ENCODE assay signal across 24 cellular contexts in genomic region chr14:105493921-105494605, GRCh38. TPM values are rescaled to one million over a fixed set of nuclear protein-coding genes. Genes with fewer than 3 reads are reported as not detected.
A peak's percentile ranks its signal among the peaks of the same experiment; 100 is the strongest.
DNase-seq lines count a peak whose midpoint lies in the region; ATAC-seq and TF ChIP-seq lines count a peak whose summit lies in the region.
"Had no signal": no experiment of that assay in that cellular context is flagged by ENCODE, and none has a peak within 500 bp of the region (broad histone marks: within the 10 kb centered on the region; RNA-seq: fewer than 3 reads in every experiment).

No MANE protein-coding gene starts in this region.

- intact Hi-C loops in activated CD4-positive, alpha-beta T cell treated with anti-CD3 and anti-CD28 coated beads for 36 hours (cut with DNase I, micrococcal nuclease): loop anchor here in 1 of 2 experiments (5.0 kb wide), 1 partner anchor 402 kb away; no protein-coding TSS in a partner anchor
- intact Hi-C loops in left ventricle myocardium superior (cut with micrococcal nuclease) (no loop called here), psoas muscle (cut with DNase I) (loop anchor here (5.0 to 10.0 kb wide), 2 partner anchors 33 to 809 kb away; partner anchors contain the start of genes INF2 (in 1 of the 2) and TMEM121 (in 1 of the 2))

- peaks cover 6% of the 10 kb centered on the region for H3K36me3 Mint-ChIP-seq in activated CD4-positive, alpha-beta T cell treated with anti-CD3 and anti-CD28 coated beads for 36 hours (ENCODE audit: low read depth)
- H3K36me3 Mint-ChIP-seq: activated naive CD8-positive, alpha-beta T cell had no signal

- H3K27me3 Mint-ChIP-seq in activated CD4-positive, alpha-beta T cell treated with anti-CD3 and anti-CD28 coated beads for 36 hours: no peaks in the 10 kb centered on the region
- H3K27me3 Mint-ChIP-seq: activated naive CD8-positive, alpha-beta T cell; stimulated activated naive CD8-positive, alpha-beta T cell treated with anti-CD3 and anti-CD28 coated beads, Interleukin-15, Interleukin-2, amounts not matched to agents 100 ng/mL and 50 ng/mL, for 24 hours had no signal

- no peaks in the 10 kb centered on the region for H3K9me3 ChIP-seq in psoas muscle
- H3K9me3 ChIP-seq: BLaER1, right lobe of liver, transverse colon had no signal

- no peak overlapping the region for H3K27ac Mint-ChIP-seq in activated CD4-positive, alpha-beta T cell treated with anti-CD3 and anti-CD28 coated beads for 36 hours
- H3K27ac Mint-ChIP-seq: activated naive CD8-positive, alpha-beta T cell; stimulated activated naive CD8-positive, alpha-beta T cell treated with anti-CD3 and anti-CD28 coated beads, Interleukin-15, Interleukin-2, amounts not matched to agents 100 ng/mL and 50 ng/mL, for 24 hours had no signal

- POLR2A ChIA-PET in activated CD4-positive, alpha-beta T cell treated with anti-CD3 and anti-CD28 coated beads for 36 hours (lab: Charles Lee): no interaction called here

- peaks cover 11% of the 10 kb centered on the region for H3K4me1 Mint-ChIP-seq in activated CD4-positive, alpha-beta T cell treated with anti-CD3 and anti-CD28 coated beads for 36 hours

- no peak overlapping the region for H3K27ac ChIP-seq in psoas muscle
- H3K27ac ChIP-seq: BLaER1, right lobe of liver, transverse colon had no signal

- peaks cover 19% of the 10 kb centered on the region for H3K4me1 ChIP-seq in psoas muscle

- CTCF ChIA-PET in activated CD4-positive, alpha-beta T cell treated with anti-CD3 and anti-CD28 coated beads for 36 hours (lab: Charles Lee): no interaction called here

- H3K9me3 Mint-ChIP-seq in activated CD4-positive, alpha-beta T cell treated with anti-CD3 and anti-CD28 coated beads for 36 hours (ENCODE audit: low read depth): no peaks in the 10 kb centered on the region
- H3K9me3 Mint-ChIP-seq: activated T-cell treated with anti-CD3 and anti-CD28 coated beads, Interleukin-2, amount 50 U/mL, for 4 hours; stimulated activated naive CD8-positive, alpha-beta T cell treated with anti-CD3 and anti-CD28 coated beads, Interleukin-15, Interleukin-2, amounts not matched to agents 100 ng/mL and 50 ng/mL, for 24 hours had no signal

- WGBS in psoas muscle, 3 donors: 86 to 95% (median 86%) methylated on average over 12 to 16 of the region's 16 CpGs

- H3K4me3 Mint-ChIP-seq in activated CD4-positive, alpha-beta T cell treated with anti-CD3 and anti-CD28 coated beads for 36 hours: no peak overlapping the region
- H3K4me3 Mint-ChIP-seq: activated T-cell treated with anti-CD3 and anti-CD28 coated beads, Interleukin-2, amount 50 U/mL, for 4 hours; stimulated activated naive CD8-positive, alpha-beta T cell treated with anti-CD3 and anti-CD28 coated beads, Interleukin-15, Interleukin-2, amounts not matched to agents 100 ng/mL and 50 ng/mL, for 24 hours had no signal

- H3K4me3 ChIP-seq in H7 (ENCODE audit: insufficient read depth, low read depth, low read length) (no peak overlapping the region), psoas muscle (no peak overlapping the region)
- H3K4me3 ChIP-seq: BLaER1, right lobe of liver, transverse colon had no signal

- no peak for ATAC-seq in activated CD4-positive, alpha-beta T cell treated with anti-CD3 and anti-CD28 coated beads for 36 hours
- no peak for ATAC-seq in left ventricle myocardium superior
- ATAC-seq in psoas muscle: no peak
- ATAC-seq: activated T-cell treated with anti-CD3 and anti-CD28 coated beads, Interleukin-2, amount 50 U/mL, for 4 hours; right lobe of liver had no signal

- peak; percentile 5 for DNase-seq in activated CD4-positive, alpha-beta T cell treated with anti-CD3 and anti-CD28 coated beads for 36 hours
- no peak for DNase-seq in activated CD4-positive, alpha-beta T cell treated with anti-CD3 and anti-CD28 coated beads for 4 hours
- peak; percentile 52 for DNase-seq in H7
- peak; percentile 27 for DNase-seq in left ventricle myocardium superior
- DNase-seq in psoas muscle: peak; percentile 15 to 43
- no peak for DNase-seq in COR-L47 (lab: John Stamatoyannopoulos, UW)
- DNase-seq in EL: no peak
- no peak for DNase-seq in NCI-H69 (lab: John Stamatoyannopoulos, UW)
- DNase-seq: activated T-cell treated with anti-CD3 and anti-CD28 coated beads, Interleukin-2, amount 50 U/mL, for 4 hours; dermis blood vessel endothelial cell; foreskin fibroblast; GF-D8; kidney glomerular epithelial cell; NCI-H1436; NCI-H82; OCI-M1; stimulated activated CD4-positive, alpha-beta T cell treated with anti-CD3 and anti-CD28 coated beads, Interleukin-1b, Interleukin-23, amount 100 ng/mL, for 48 hours; transverse colon had no signal

- TF ChIP-seq CTCF in psoas muscle (IDR thresholded peaks at IDR 0.05): no peak

- H3K27me3 ChIP-seq in H7 (ENCODE audit: control insufficient read depth, insufficient read depth, low read length) (peaks cover 7% of the 10 kb centered on the region), psoas muscle (ENCODE audit: insufficient read depth in 3 of 3, low read length in 2 of 3) (no peaks in the 10 kb centered on the region)
- H3K27me3 ChIP-seq: BLaER1, right lobe of liver, transverse colon had no signal

- H3K36me3 ChIP-seq in H7 (replicated peaks; ENCODE audit: control insufficient read depth, insufficient read depth, low read length): no peaks in the 10 kb centered on the region
- no peaks in the 10 kb centered on the region for H3K36me3 ChIP-seq in psoas muscle (ENCODE audit: insufficient read depth in 1 of 2, low read depth in 1 of 2)
- H3K36me3 ChIP-seq: transverse colon had no signal

RNA-seq across cellular contexts. Expression of gene TEDC1, which starts 3.0 kb away (rescaled TPM):
- total RNA-seq in activated CD4-positive, alpha-beta T cell treated with anti-CD3 and anti-CD28 coated beads for 36 hours: 10 to 100 TPM; 21.7 to 31.8 TPM
- total RNA-seq in H7 (2014; rRNA removed; shearing (Covaris generic)): 24.5 and 28.5 TPM in 2 replicates
- total RNA-seq in left ventricle myocardium superior (5.1 TPM), psoas muscle (1 to 10 TPM in 3 of 4 donors, under 1 TPM in 1; 0.95 to 2.0 (median 1.2) TPM)
- 1 to 10 TPM; 1.9 to 5.2 (median 2.3) TPM for polyA plus RNA-seq in psoas muscle

RNA-seq across cellular contexts. Expression of gene CRIP1, which starts 7.4 kb away (rescaled TPM):
- 100 to 1,000 TPM; 182 to 186 TPM for total RNA-seq in activated CD4-positive, alpha-beta T cell treated with anti-CD3 and anti-CD28 coated beads for 36 hours
- 0.96 and 5.4 TPM in 2 replicates for total RNA-seq in H7 (2014; rRNA removed; shearing (Covaris generic))
- total RNA-seq in left ventricle myocardium superior (59.4 TPM), psoas muscle (10 to 100 TPM; 11.5 to 24.9 (median 14.2) TPM)
- polyA plus RNA-seq in psoas muscle: 10 to 100 TPM; 17.5 to 27.2 (median 20.6) TPM
- total RNA-seq: A172 had no signal

RNA-seq across cellular contexts. Expression of gene CRIP2, which starts 19.4 kb away (rescaled TPM):
- total RNA-seq in activated CD4-positive, alpha-beta T cell treated with anti-CD3 and anti-CD28 coated beads for 36 hours: 1 to 10 TPM; 1.1 to 1.2 TPM
- total RNA-seq in H7 (2014; rRNA removed; shearing (Covaris generic)): 3.7 and 8.7 TPM in 2 replicates
- total RNA-seq in left ventricle myocardium superior (1,036 TPM), psoas muscle (10 to 100 TPM; 23.1 to 46.5 (median 30.2) TPM)
- 10 to 100 TPM; 28.5 to 71.8 (median 47.3) TPM for polyA plus RNA-seq in psoas muscle

RNA-seq across cellular contexts. Expression of gene TMEM121, which starts 32.3 kb away (rescaled TPM):
- total RNA-seq in activated CD4-positive, alpha-beta T cell treated with anti-CD3 and anti-CD28 coated beads for 36 hours: 1 to 10 TPM; 7.2 to 9.2 TPM
- 0.67 and 0.80 TPM in 2 replicates for total RNA-seq in H7 (2014; rRNA removed; shearing (Covaris generic))
- 4.0 TPM for total RNA-seq in left ventricle myocardium superior
- total RNA-seq in psoas muscle: under 1 TPM; 0.23 to 0.60 (median 0.39) TPM
- under 1 TPM; 0.08 to 0.60 (median 0.17) TPM for polyA plus RNA-seq in psoas muscle
- total RNA-seq: H1 had no signal

Comparison
In these comparisons a context has a peak if more than half of its experiments do, and no peak if none do; other contexts are left out.
1. DNase-seq: peak in activated CD4-positive, alpha-beta T cell treated with anti-CD3 and anti-CD28 coated beads for 36 hours (single experiment), H7 (single experiment), left ventricle myocardium superior (single experiment) and psoas muscle (2 of 2); none in activated CD4-positive, alpha-beta T cell treated with anti-CD3 and anti-CD28 coated beads for 4 hours (0 of 2), COR-L47 (single experiment), EL (single experiment) and NCI-H69 (single experiment).
2. RNA of gene CRIP2, which starts 19.4 kb away (total RNA-seq): 1,036 TPM in left ventricle myocardium superior (single experiment); 23.1 to 46.5 TPM in psoas muscle, 3.7 to 8.7 TPM in H7 and 1.1 to 1.2 TPM in activated CD4-positive, alpha-beta T cell treated with anti-CD3 and anti-CD28 coated beads for 36 hours; every median in the first group is over 10 times any median in the second.